Comparison of ENCODE assay signal across 12 cellular contexts in genomic region chr6:53461682-53462081, GRCh38.
DNase-seq lines count a peak whose midpoint lies in the region; ATAC-seq lines count a peak whose summit lies in the region.
"Had no signal": no experiment of that assay in that cellular context is flagged by ENCODE, and none has a peak within 500 bp of the region (broad histone marks: within the 10 kb centered on the region; RNA-seq: fewer than 3 reads in every experiment).

No MANE protein-coding gene starts in this region.

- ATAC-seq in GM18499 (IDR thresholded peaks at IDR 0.05; ENCODE audit: insufficient read depth, unreplicated experiment) (peak; percentile 31), GM21423 (IDR thresholded peaks at IDR 0.05; ENCODE audit: unreplicated experiment) (peak; percentile 39), esophagus mucosa (peak; percentile 69), HG03039 (IDR thresholded peaks at IDR 0.05; ENCODE audit: unreplicated experiment) (no peak)

- peaks cover 66 to 77% (median 70%) of the 10 kb centered on the region in 3 donors for H3K4me1 Mint-ChIP-seq in IgD-negative memory B cell
- H3K4me1 Mint-ChIP-seq in immature natural killer cell = no peaks in the 10 kb centered on the region
- H3K4me1 Mint-ChIP-seq: central memory CD8-positive, alpha-beta T cell had no signal

- H3K27ac Mint-ChIP-seq in IgD-negative memory B cell (peak overlapping the region; percentile 95 to 98 (median 98)), immature natural killer cell (no peak overlapping the region)

- no peaks in the 10 kb centered on the region for H3K36me3 Mint-ChIP-seq in IgD-negative memory B cell
- no peaks in the 10 kb centered on the region for H3K36me3 Mint-ChIP-seq in immature natural killer cell

- H3K27me3 Mint-ChIP-seq in IgD-negative memory B cell = no peaks in the 10 kb centered on the region
- peaks cover 0 to 3% (median 0%) of the 10 kb centered on the region in 3 donors for H3K27me3 Mint-ChIP-seq in immature natural killer cell (ENCODE audit: low read depth in 3 of 3)
- H3K27me3 Mint-ChIP-seq: central memory CD8-positive, alpha-beta T cell had no signal

- DNase-seq in glomerular visceral epithelial cell (ENCODE audit: extremely low spot score) (no peak), immature natural killer cell (no peak), medulla oblongata (ENCODE audit: extremely low spot score) (no peak)
- DNase-seq: activated gamma-delta T cell, islet precursor cell, upper lobe of right lung had no signal

- H3K9me3 Mint-ChIP-seq in IgD-negative memory B cell (peaks cover 0 to 2% (median 2%) of the 10 kb centered on the region in 3 donors), immature natural killer cell (no peaks in the 10 kb centered on the region)
- H3K9me3 Mint-ChIP-seq: central memory CD8-positive, alpha-beta T cell had no signal

- H3K4me3 Mint-ChIP-seq in IgD-negative memory B cell (peak overlapping the region; percentile 74 to 91 (median 85)), immature natural killer cell (no peak overlapping the region)
- H3K4me3 Mint-ChIP-seq: central memory CD8-positive, alpha-beta T cell had no signal

Comparison
In these comparisons a context has a peak if more than half of its experiments do, and no peak if none do; other contexts are left out.
1. H3K27ac Mint-ChIP-seq: peak in IgD-negative memory B cell (3 of 3); none in immature natural killer cell (0 of 6).
2. H3K4me3 Mint-ChIP-seq: peak in IgD-negative memory B cell (4 of 4); none in immature natural killer cell (0 of 5).